Comparison of ENCODE assay signal across 16 cellular contexts in genomic region chr14:70069186-70069585, GRCh38.
"Had no signal": no experiment of that assay in that cellular context is flagged by ENCODE, and none has a peak within 500 bp of the region (broad histone marks: within the 10 kb centered on the region; RNA-seq: fewer than 3 reads in every experiment).

No MANE protein-coding gene starts in this region.

- H3K4me3 ChIP-seq: coronary artery, left ventricle myocardium inferior, lower lobe of right lung, smooth muscle cell, uterus had no signal

- H3K4me1 ChIP-seq: left ventricle myocardium inferior, lower lobe of right lung, uterus had no signal

- H3K27me3 ChIP-seq: uterus had no signal

- H3K27ac ChIP-seq: coronary artery, left ventricle myocardium inferior, lower lobe of right lung, uterus had no signal

- H3K36me3 ChIP-seq: left ventricle myocardium inferior, lower lobe of right lung, uterus had no signal

- ATAC-seq: esophagus mucosa; lower lobe of right lung; naive thymus-derived CD4-positive, alpha-beta T cell had no signal

- H3K9me3 ChIP-seq: left ventricle myocardium inferior, lower lobe of right lung, uterus had no signal

- DNase-seq: effector CD4-positive, alpha-beta T cell; endodermal cell; glutamatergic neuron; immature natural killer cell; left cardiac atrium; left ventricle myocardium inferior; lower lobe of right lung; mesendoderm; naive thymus-derived CD4-positive, alpha-beta T cell; nephron progenitor cell; stimulated activated CD4-positive, alpha-beta T cell treated with anti-CD3 and anti-CD28 coated beads, Interleukin-2, amount 100 ng/mL, for 48 hours; stimulated activated naive CD4-positive, alpha-beta T cell treated with Interleukin-2 at 50 U/mL for 16 hours; uterus had no signal
